ENCODE assay signal across 9 cellular contexts in genomic region chr14:74875941-74876913, GRCh38. TPM values are rescaled to one million over a fixed set of nuclear protein-coding genes. Genes with fewer than 3 reads are reported as not detected.
DNase-seq lines count a peak whose midpoint lies in the region; ATAC-seq, FAIRE-seq and TF ChIP-seq lines count a peak whose summit lies in the region.
"Had no signal": no experiment of that assay in that cellular context is flagged by ENCODE, and none has a peak within 500 bp of the region (broad histone marks: within the 10 kb centered on the region; RNA-seq: fewer than 3 reads in every experiment).

PROX2 (minus strand) TSS chr14:74876145; CDS start chr14:74863834, 12,311 bp downstream.

- no peaks in the 10 kb centered on the region for H3K36me3 Mint-ChIP-seq in activated CD8-positive, alpha-beta T cell treated with anti-CD3 and anti-CD28 coated beads for 36 hours (ENCODE audit: low read depth)
- no peaks in the 10 kb centered on the region for H3K36me3 Mint-ChIP-seq in nephron progenitor cell (ENCODE audit: low read depth)

- H3K27ac ChIP-seq in WERI-Rb-1: no peak within 1 kb of the TSS

- H3K27me3 Mint-ChIP-seq in activated CD8-positive, alpha-beta T cell treated with anti-CD3 and anti-CD28 coated beads for 36 hours: no peaks in the 10 kb centered on the region
- H3K27me3 Mint-ChIP-seq in nephron progenitor cell (ENCODE audit: low read depth, poor library complexity): peaks cover 23% of the 10 kb centered on the region

- H3K27me3 ChIP-seq in WERI-Rb-1 (ENCODE audit: insufficient read depth, low read depth, severe bottlenecking): no peaks in the 10 kb centered on the region

- H3K4me3 Mint-ChIP-seq in activated CD8-positive, alpha-beta T cell treated with anti-CD3 and anti-CD28 coated beads for 36 hours: peak within 1 kb of the TSS; percentile 46
- H3K4me3 Mint-ChIP-seq in nephron progenitor cell: no peak within 1 kb of the TSS

- peaks cover 33% of the 10 kb centered on the region for H3K4me1 Mint-ChIP-seq in activated CD8-positive, alpha-beta T cell treated with anti-CD3 and anti-CD28 coated beads for 36 hours (ENCODE audit: low read depth)
- peaks cover 21% of the 10 kb centered on the region for H3K4me1 Mint-ChIP-seq in nephron progenitor cell

- no peaks in the 10 kb centered on the region for H3K36me3 ChIP-seq in WERI-Rb-1

- no peak for TF ChIP-seq CTCF in activated CD8-positive, alpha-beta T cell treated with anti-CD3 and anti-CD28 coated beads for 36 hours (IDR thresholded peaks at IDR 0.05)
- TF ChIP-seq CTCF in nephron progenitor cell (IDR thresholded peaks at IDR 0.05) (no peak), WERI-Rb-1 (IDR thresholded peaks at IDR 0.05; ENCODE audit: low read depth, low read length) (no peak)

- H3K9me3 Mint-ChIP-seq in activated CD8-positive, alpha-beta T cell treated with anti-CD3 and anti-CD28 coated beads for 36 hours: no peaks in the 10 kb centered on the region
- H3K9me3 Mint-ChIP-seq in nephron progenitor cell: no peaks in the 10 kb centered on the region

- peak within 1 kb of the TSS; percentile 59 for H3K27ac Mint-ChIP-seq in activated CD8-positive, alpha-beta T cell treated with anti-CD3 and anti-CD28 coated beads for 36 hours
- no peak within 1 kb of the TSS for H3K27ac Mint-ChIP-seq in nephron progenitor cell

- no peak within 1 kb of the TSS for H3K4me3 ChIP-seq in WERI-Rb-1 (ENCODE audit: low read depth, low read length)

- POLR2A ChIA-PET in activated CD8-positive, alpha-beta T cell treated with anti-CD3 and anti-CD28 coated beads for 36 hours (lab: Charles Lee): interaction anchor here (0.8 to 1.8 kb wide), 7 partner anchors 8 to 257 kb away, joined by 3 to 7 read pairs (median 4); no protein-coding TSS in a partner anchor

- FAIRE-seq in urothelium cell line (lab: Jason Lieb, UNC): peak; percentile 30

- intact Hi-C loops in activated CD8-positive, alpha-beta T cell treated with anti-CD3 and anti-CD28 coated beads for 36 hours (cut with micrococcal nuclease): no loop called here

- peak; percentile 15 for DNase-seq in stimulated activated CD4-positive, alpha-beta T cell treated with anti-CD3 and anti-CD28 coated beads, Interleukin-4, amount 100 ng/mL, for 1 hour
- no peak for DNase-seq in stimulated activated CD4-positive, alpha-beta T cell treated with anti-CD3 and anti-CD28 coated beads, Interleukin-2, amount 100 ng/mL, for 48 hours
- peak; percentile 43 for DNase-seq in activated CD8-positive, alpha-beta T cell treated with anti-CD3 and anti-CD28 coated beads for 36 hours
- DNase-seq in fibroblast of gingiva (ENCODE audit: low read depth) (peak; percentile 43), urothelium cell line (ENCODE audit: low spot score) (no peak), nephron progenitor cell (no peak), WERI-Rb-1 (no peak)

- CTCF ChIA-PET in activated CD8-positive, alpha-beta T cell treated with anti-CD3 and anti-CD28 coated beads for 36 hours (lab: Charles Lee): interaction anchor here (0.9 to 16.8 kb wide), 5 partner anchors 9 to 70 kb away, joined by 3 to 334 read pairs (median 8); no protein-coding TSS in a partner anchor

- ATAC-seq in activated CD8-positive, alpha-beta T cell treated with anti-CD3 and anti-CD28 coated beads for 36 hours: peak; percentile 71
- ATAC-seq in HG03378 (IDR thresholded peaks at IDR 0.05; ENCODE audit: unreplicated experiment): no peak

- H3K9me3 ChIP-seq in WERI-Rb-1 (ENCODE audit: severe bottlenecking): no peaks in the 10 kb centered on the region

RNA-seq across cellular contexts. Expression of gene PROX2, which starts in this region (rescaled TPM):
- total RNA-seq in activated CD8-positive, alpha-beta T cell treated with anti-CD3 and anti-CD28 coated beads for 36 hours: under 1 TPM; 0.38 to 0.65 TPM
- total RNA-seq: M059J had no signal

Comparison
In these comparisons a context has a peak if more than half of its experiments do, and no peak if none do; other contexts are left out.
1. DNase-seq: peak in stimulated activated CD4-positive, alpha-beta T cell treated with anti-CD3 and anti-CD28 coated beads, Interleukin-4, amount 100 ng/mL, for 1 hour (single experiment) and fibroblast of gingiva (single experiment); none in stimulated activated CD4-positive, alpha-beta T cell treated with anti-CD3 and anti-CD28 coated beads, Interleukin-2, amount 100 ng/mL, for 48 hours (0 of 2), urothelium cell line (single experiment), nephron progenitor cell (single experiment) and WERI-Rb-1 (single experiment).
2. Peak in DNase-seq and ATAC-seq in activated CD8-positive, alpha-beta T cell treated with anti-CD3 and anti-CD28 coated beads for 36 hours; RNA of the gene not detected or under 1 TPM.